ENCODE assay signal across 14 cellular contexts in genomic region chr10:77264107-77264506, GRCh38.
A peak's percentile ranks its signal among the peaks of the same experiment; 100 is the strongest.
DNase-seq lines count a peak whose midpoint lies in the region; ATAC-seq and TF ChIP-seq lines count a peak whose summit lies in the region.
"Had no signal": no experiment of that assay in that cellular context is flagged by ENCODE, and none has a peak within 500 bp of the region (broad histone marks: within the 10 kb centered on the region; RNA-seq: fewer than 3 reads in every experiment).

No MANE protein-coding gene starts in this region.

- no peaks in the 10 kb centered on the region for H3K9me3 ChIP-seq in smooth muscle cell (replicated peaks; ENCODE audit: low read depth)
- H3K9me3 ChIP-seq: A549 had no signal

- no peaks in the 10 kb centered on the region for H3F3A ChIP-seq in smooth muscle cell (ENCODE audit: low read depth)

- H3K4me3 ChIP-seq in smooth muscle cell, result no peak overlapping the region
- H3K4me3 ChIP-seq: A549 had no signal

- no peaks in the 10 kb centered on the region for H3K79me2 ChIP-seq in smooth muscle cell (ENCODE audit: low read depth)

- H4K20me1 ChIP-seq in smooth muscle cell (ENCODE audit: low read depth), result no peaks in the 10 kb centered on the region

- no peaks in the 10 kb centered on the region for H3K27me3 ChIP-seq in smooth muscle cell (ENCODE audit: low read depth)

- ATAC-seq in HG02763 (IDR thresholded peaks at IDR 0.05; ENCODE audit: unreplicated experiment) (peak; percentile 66), HG02981 (IDR thresholded peaks at IDR 0.05; ENCODE audit: unreplicated experiment) (no peak)
- ATAC-seq: A549 had no signal

- no peak overlapping the region for H2AFZ ChIP-seq in smooth muscle cell (ENCODE audit: low read depth)

- DNase-seq in SKM-1 treated with dmso at 0.1 percent for 144 hours (lab: John Stamatoyannopoulos, UW; ENCODE audit: unreplicated experiment) (peak; percentile 27), SKM-1 (lab: John Stamatoyannopoulos, UW; ENCODE audit: unreplicated experiment) (no peak), OCI-M1 (lab: John Stamatoyannopoulos, UW) (peak; percentile 15), smooth muscle cell (lab: John Stamatoyannopoulos, UW; ENCODE audit: unreplicated experiment) (no peak), HK-2 (ENCODE audit: unreplicated experiment) (no peak)
- DNase-seq in stimulated activated CD4-positive, alpha-beta T cell treated with anti-CD3 and anti-CD28 coated beads, Interleukin-4, amount 100 ng/mL, for 24 hours, result no peak
- DNase-seq: H7; NCI-H748 treated with DMSO at 0.1 percent for 48 hours; nucleus accumbens; stimulated activated CD4-positive, alpha-beta T cell treated with anti-CD3 and anti-CD28 coated beads, Interleukin-4, amount 100 ng/mL, for 4 hours had no signal

- no peak overlapping the region for H3K9ac ChIP-seq in smooth muscle cell (ENCODE audit: low read depth)
- H3K9ac ChIP-seq: KMS-11 had no signal

- peaks cover 9% of the 10 kb centered on the region for H3K4me1 ChIP-seq in smooth muscle cell (ENCODE audit: low read depth)
- H3K4me1 ChIP-seq: A549 had no signal

- no peaks in the 10 kb centered on the region for H3K36me3 ChIP-seq in smooth muscle cell (ENCODE audit: low read depth)

- peak overlapping the region; percentile 39 for H3K4me2 ChIP-seq in smooth muscle cell
- H3K4me2 ChIP-seq: A549, KMS-11 had no signal

- H3K27ac ChIP-seq in smooth muscle cell (ENCODE audit: low read depth), result no peak overlapping the region
- H3K27ac ChIP-seq: A549, KMS-11 had no signal

- WGBS in smooth muscle cell (ENCODE audit: low lambda C conversion rate), result 96% methylated on average over 4 of the region's 4 CpGs

- TF ChIP-seq CTCF in smooth muscle cell (IDR thresholded peaks at IDR 0.05; ENCODE audit: borderline replicate concordance, insufficient read depth, poor library complexity, severe bottlenecking), result no peak

Comparison
In these comparisons a context has a peak if more than half of its experiments do, and no peak if none do; other contexts are left out.
1. DNase-seq: peak in SKM-1 treated with dmso at 0.1 percent for 144 hours (single experiment) and OCI-M1 (single experiment); none in SKM-1 (single experiment), smooth muscle cell (single experiment), HK-2 (single experiment) and stimulated activated CD4-positive, alpha-beta T cell treated with anti-CD3 and anti-CD28 coated beads, Interleukin-4, amount 100 ng/mL, for 24 hours (single experiment).